1 cellular context compared by ENCODE assay signal in the genomic region with DNA sequence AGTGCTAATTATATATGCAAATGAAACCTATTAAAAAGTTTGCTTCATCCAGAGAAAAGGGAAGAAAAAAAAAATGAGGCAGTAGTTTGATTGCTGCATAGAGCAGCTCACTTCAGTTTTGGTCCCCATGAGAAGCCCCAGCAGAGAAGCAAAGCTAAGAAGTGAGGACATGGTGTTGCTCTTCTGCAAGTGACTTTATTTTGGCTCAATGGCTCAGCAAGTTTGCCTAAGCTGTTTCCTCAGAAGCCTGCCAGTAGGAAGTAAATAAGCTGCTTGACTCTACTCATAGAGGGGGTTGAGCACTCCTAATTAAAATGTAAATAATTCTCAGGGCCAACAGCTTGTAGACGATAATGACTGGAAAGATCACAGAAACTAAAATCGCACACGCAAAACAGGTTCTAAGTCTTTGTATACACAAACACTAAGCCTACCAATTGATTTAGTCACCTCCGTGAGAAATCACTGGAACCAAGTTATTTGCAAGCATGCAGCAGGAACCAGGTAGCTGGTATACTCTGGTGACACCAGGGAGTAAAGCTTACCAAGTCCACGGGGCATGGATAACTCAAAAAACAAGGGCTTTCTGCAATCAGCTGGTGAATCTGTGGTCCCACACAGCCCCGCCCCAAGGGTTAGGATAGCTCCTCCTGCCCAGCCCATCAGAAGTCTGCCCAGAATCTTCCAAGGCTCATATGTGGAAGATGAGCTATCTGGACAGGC.
TF ChIP-seq lines count a peak whose summit lies in the region.

No MANE protein-coding gene starts in this region.

TF ChIP-seq in HepG2, 621 proteins besides CTCF, POLR2A, EP300 and RAD21 (continued from another document):
- TF ChIP-seq, protein P1, sequence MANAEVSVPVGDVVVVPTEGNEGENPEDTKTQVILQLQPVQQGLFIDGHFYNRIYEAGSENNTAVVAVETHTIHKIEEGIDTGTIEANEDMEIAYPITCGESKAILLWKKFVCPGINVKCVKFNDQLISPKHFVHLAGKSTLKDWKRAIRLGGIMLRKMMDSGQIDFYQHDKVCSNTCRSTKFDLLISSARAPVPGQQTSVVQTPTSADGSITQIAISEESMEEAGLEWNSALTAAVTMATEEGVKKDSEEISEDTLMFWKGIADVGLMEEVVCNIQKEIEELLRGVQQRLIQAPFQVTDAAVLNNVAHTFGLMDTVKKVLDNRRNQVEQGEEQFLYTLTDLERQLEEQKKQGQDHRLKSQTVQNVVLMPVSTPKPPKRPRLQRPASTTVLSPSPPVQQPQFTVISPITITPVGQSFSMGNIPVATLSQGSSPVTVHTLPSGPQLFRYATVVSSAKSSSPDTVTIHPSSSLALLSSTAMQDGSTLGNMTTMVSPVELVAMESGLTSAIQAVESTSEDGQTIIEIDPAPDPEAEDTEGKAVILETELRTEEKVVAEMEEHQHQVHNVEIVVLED (CRISPR knock-in tag; IDR thresholded peaks at IDR 0.05; ENCODE audit: borderline replicate concordance) = no peak
- TF ChIP-seq YEATS2 (CRISPR knock-in tag; IDR thresholded peaks at IDR 0.05; ENCODE audit: borderline replicate concordance) (no peak), TCF7 (IDR thresholded peaks at IDR 0.05; ENCODE audit: low read depth) (peak; percentile 73), ESRRA (CRISPR knock-in tag; IDR thresholded peaks at IDR 0.05; ENCODE audit: low read depth) (no peak), ELF3 (CRISPR knock-in tag; IDR thresholded peaks at IDR 0.05) (no peak), HNRNPLL (IDR thresholded peaks at IDR 0.05; ENCODE audit: low read depth, low read length, poor library complexity, severe bottlenecking) (no peak), HOXD1 (CRISPR knock-in tag; IDR thresholded peaks at IDR 0.05) (no peak), SIN3A (IDR thresholded peaks at IDR 0.05; ENCODE audit: borderline replicate concordance, low read depth, low read length) (no peak), GLI4 (CRISPR knock-in tag; IDR thresholded peaks at IDR 0.05; ENCODE audit: borderline replicate concordance) (no peak), SUZ12 (IDR thresholded peaks at IDR 0.05; ENCODE audit: low read depth, low read length) (no peak), ZNF30 (CRISPR knock-in tag; IDR thresholded peaks at IDR 0.05) (no peak), ZNF350 (CRISPR knock-in tag; IDR thresholded peaks at IDR 0.05; ENCODE audit: borderline replicate concordance, low read depth) (no peak), ZNF747 (CRISPR knock-in tag; IDR thresholded peaks at IDR 0.05; ENCODE audit: borderline replicate concordance) (no peak), ZNF614 (CRISPR knock-in tag; IDR thresholded peaks at IDR 0.05; ENCODE audit: borderline replicate concordance) (no peak), DMAP1 (CRISPR knock-in tag; IDR thresholded peaks at IDR 0.05) (no peak), SOX6 (IDR thresholded peaks at IDR 0.05) (no peak), SOX6 (CRISPR knock-in tag; IDR thresholded peaks at IDR 0.05) (peak; percentile 55)
- TF ChIP-seq, protein P2, sequence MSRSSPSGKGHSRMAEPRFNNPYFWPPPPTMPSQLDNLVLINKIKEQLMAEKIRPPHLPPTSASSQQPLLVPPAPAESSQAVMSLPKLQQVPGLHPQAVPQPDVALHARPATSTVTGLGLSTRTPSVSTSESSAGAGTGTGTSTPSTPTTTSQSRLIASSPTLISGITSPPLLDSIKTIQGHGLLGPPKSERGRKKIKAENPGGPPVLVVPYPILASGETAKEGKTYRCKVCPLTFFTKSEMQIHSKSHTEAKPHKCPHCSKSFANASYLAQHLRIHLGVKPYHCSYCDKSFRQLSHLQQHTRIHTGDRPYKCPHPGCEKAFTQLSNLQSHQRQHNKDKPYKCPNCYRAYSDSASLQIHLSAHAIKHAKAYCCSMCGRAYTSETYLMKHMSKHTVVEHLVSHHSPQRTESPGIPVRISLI (CRISPR knock-in tag; IDR thresholded peaks at IDR 0.05; ENCODE audit: borderline replicate concordance) = 0 out of 2 replicates have a peak, but pooled peaks have one; percentile 11
- TF ChIP-seq, protein P3, sequence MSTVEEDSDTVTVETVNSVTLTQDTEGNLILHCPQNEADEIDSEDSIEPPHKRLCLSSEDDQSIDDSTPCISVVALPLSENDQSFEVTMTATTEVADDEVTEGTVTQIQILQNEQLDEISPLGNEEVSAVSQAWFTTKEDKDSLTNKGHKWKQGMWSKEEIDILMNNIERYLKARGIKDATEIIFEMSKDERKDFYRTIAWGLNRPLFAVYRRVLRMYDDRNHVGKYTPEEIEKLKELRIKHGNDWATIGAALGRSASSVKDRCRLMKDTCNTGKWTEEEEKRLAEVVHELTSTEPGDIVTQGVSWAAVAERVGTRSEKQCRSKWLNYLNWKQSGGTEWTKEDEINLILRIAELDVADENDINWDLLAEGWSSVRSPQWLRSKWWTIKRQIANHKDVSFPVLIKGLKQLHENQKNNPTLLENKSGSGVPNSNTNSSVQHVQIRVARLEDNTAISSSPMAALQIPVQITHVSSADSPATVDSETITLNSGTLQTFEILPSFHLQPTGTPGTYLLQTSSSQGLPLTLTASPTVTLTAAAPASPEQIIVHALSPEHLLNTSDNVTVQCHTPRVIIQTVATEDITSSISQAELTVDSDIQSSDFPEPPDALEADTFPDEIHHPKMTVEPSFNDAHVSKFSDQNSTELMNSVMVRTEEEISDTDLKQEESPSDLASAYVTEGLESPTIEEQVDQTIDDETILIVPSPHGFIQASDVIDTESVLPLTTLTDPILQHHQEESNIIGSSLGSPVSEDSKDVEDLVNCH (CRISPR knock-in tag; IDR thresholded peaks at IDR 0.05) = no peak
- TF ChIP-seq, protein P4, sequence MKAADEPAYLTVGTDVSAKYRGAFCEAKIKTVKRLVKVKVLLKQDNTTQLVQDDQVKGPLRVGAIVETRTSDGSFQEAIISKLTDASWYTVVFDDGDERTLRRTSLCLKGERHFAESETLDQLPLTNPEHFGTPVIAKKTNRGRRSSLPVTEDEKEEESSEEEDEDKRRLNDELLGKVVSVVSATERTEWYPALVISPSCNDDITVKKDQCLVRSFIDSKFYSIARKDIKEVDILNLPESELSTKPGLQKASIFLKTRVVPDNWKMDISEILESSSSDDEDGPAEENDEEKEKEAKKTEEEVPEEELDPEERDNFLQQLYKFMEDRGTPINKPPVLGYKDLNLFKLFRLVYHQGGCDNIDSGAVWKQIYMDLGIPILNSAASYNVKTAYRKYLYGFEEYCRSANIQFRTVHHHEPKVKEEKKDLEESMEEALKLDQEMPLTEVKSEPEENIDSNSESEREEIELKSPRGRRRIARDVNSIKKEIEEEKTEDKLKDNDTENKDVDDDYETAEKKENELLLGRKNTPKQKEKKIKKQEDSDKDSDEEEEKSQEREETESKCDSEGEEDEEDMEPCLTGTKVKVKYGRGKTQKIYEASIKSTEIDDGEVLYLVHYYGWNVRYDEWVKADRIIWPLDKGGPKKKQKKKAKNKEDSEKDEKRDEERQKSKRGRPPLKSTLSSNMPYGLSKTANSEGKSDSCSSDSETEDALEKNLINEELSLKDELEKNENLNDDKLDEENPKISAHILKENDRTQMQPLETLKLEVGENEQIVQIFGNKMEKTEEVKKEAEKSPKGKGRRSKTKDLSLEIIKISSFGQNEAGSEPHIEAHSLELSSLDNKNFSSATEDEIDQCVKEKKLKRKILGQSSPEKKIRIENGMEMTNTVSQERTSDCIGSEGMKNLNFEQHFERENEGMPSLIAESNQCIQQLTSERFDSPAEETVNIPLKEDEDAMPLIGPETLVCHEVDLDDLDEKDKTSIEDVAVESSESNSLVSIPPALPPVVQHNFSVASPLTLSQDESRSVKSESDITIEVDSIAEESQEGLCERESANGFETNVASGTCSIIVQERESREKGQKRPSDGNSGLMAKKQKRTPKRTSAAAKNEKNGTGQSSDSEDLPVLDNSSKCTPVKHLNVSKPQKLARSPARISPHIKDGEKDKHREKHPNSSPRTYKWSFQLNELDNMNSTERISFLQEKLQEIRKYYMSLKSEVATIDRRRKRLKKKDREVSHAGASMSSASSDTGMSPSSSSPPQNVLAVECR (CRISPR knock-in tag; IDR thresholded peaks at IDR 0.05; ENCODE audit: borderline replicate concordance) = no peak
- TF ChIP-seq, protein P5, sequence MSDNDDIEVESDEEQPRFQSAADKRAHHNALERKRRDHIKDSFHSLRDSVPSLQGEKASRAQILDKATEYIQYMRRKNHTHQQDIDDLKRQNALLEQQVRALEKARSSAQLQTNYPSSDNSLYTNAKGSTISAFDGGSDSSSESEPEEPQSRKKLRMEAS (IDR thresholded peaks at IDR 0.05) = peak; percentile 4; the same call in 1 of the 2 replicates
TF ChIP-seq in HepG2: peak in this region for 50.
